8 cellular contexts compared by ENCODE assay signal in the genomic region with DNA sequence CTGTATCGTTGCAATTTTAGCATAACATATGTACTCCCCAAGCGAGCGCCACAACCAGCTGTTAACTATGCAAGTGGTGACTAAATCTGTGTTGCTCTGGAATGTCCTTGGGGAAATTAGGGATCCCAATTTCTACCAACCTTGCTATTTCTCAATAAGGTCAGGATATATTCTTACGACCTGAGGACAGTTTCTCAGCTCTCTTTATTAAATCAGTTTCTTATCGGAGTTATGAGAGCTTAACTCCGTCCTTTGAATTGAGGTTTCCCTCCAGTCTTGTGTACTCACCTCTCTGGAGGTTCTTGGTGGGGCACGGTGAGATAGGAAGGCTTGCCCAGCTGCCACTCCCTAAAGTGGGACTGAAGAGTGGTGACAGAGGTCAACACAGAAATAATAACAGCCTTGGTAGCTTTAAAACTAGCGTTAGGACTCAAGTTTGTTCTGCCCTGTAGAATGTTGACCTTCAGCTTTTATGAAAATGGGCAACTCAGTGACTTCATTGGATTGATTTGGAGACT. TPM values are rescaled to one million over a fixed set of nuclear protein-coding genes. Genes with fewer than 3 reads are reported as not detected.
DNase-seq lines count a peak whose midpoint lies in the region; ATAC-seq and TF ChIP-seq lines count a peak whose summit lies in the region.

No MANE protein-coding gene starts in this region.

- POLR2A ChIA-PET in AG04450 (lab: Yijun Ruan, JAX), result interaction anchor here (0.8 to 1.5 kb wide), 4 partner anchors 8 to 289 kb away, joined by 3 to 18 read pairs (median 4); a partner anchor contains a TSS

- H3K9me3 ChIP-seq in AG04450 (ENCODE audit: control insufficient read depth, insufficient read depth, low read length) (no peaks in the 10 kb centered on the region), HUES6 (ENCODE audit: control insufficient read depth, insufficient read depth, low read depth, low read length) (no peaks in the 10 kb centered on the region), mammary epithelial cell (replicated peaks; ENCODE audit: insufficient read depth, low read length) (no peaks in the 10 kb centered on the region), mucosa of descending colon (no peaks in the 10 kb centered on the region)

- H2AFZ ChIP-seq in mammary epithelial cell (ENCODE audit: low read depth, low read length), result no peak overlapping the region

- H3K27ac ChIP-seq in AG04450 (ENCODE audit: low read depth, low read length), result no peak overlapping the region
- peak overlapping the region; percentile 97; the same call in 1 of the 2 replicates for H3K27ac ChIP-seq in HUES6 (ENCODE audit: low read depth, low read length)
- H3K27ac ChIP-seq in mammary epithelial cell (ENCODE audit: insufficient read depth, low read depth, low read length), result peak overlapping the region; percentile 99

- CTCF ChIA-PET in AG04450 (lab: Charles Lee) (interaction anchor here (0.6 to 1.6 kb wide), 5 partner anchors 8 to 205 kb away, joined by 3 to 5 read pairs (median 4); a partner anchor contains a TSS), mammary epithelial cell (lab: Charles Lee; ENCODE audit: low non-redundant PET) (no interaction called here)

- dilution Hi-C loops in mammary epithelial cell (cut with HindIII; ENCODE audit: low sequenced_read_pairs), result no loop called here

- H3K79me2 ChIP-seq in mammary epithelial cell (ENCODE audit: insufficient read depth, low read length), result peaks cover 56% of the 10 kb centered on the region

- 11% methylated on average over 8 of the region's 8 CpGs for WGBS in mammary epithelial cell (ENCODE audit: low coverage, missing lambda C conversion rate)

- H3K4me2 ChIP-seq in mammary epithelial cell (ENCODE audit: insufficient read depth, low read depth, low read length), result peak overlapping the region; percentile 86

- intact Hi-C loops in mammary epithelial cell (cut with micrococcal nuclease), result loop anchor here (5.0 kb wide), 2 partner anchors 204 to 264 kb away; a partner anchor contains a TSS
- intact Hi-C loops in mucosa of descending colon (cut with DNase I, micrococcal nuclease), result no loop called here

- in situ Hi-C loops in mammary epithelial cell (cut with MboI; ENCODE audit: low sequenced_read_pairs in 2 of 2), result no loop called here

- H3K4me1 ChIP-seq in HUES6 (ENCODE audit: control insufficient read depth, insufficient read depth, low read length) (peaks cover 16% of the 10 kb centered on the region), mammary epithelial cell (ENCODE audit: insufficient read depth, low read length) (peaks cover 23% of the 10 kb centered on the region), mucosa of descending colon (ENCODE audit: low read depth) (peaks cover 21% of the 10 kb centered on the region)

- peak; percentile 25 for ATAC-seq in mucosa of descending colon
- ATAC-seq in HG03439 (IDR thresholded peaks at IDR 0.05; ENCODE audit: unreplicated experiment), result no peak
- no peak for ATAC-seq in GM21381 (IDR thresholded peaks at IDR 0.05; ENCODE audit: unreplicated experiment)
- ATAC-seq in HG02610 (IDR thresholded peaks at IDR 0.05; ENCODE audit: unreplicated experiment), result no peak

- DNase-seq in AG04450 (ENCODE audit: low read depth, low spot score), result no peak
- DNase-seq in mammary epithelial cell, result no peak
- DNase-seq in mucosa of descending colon, result peak in 2 of 3 donors; percentile 50 to 62
- DNase-seq in GDM1 (lab: John Stamatoyannopoulos, UW), result no peak

- H3K36me3 ChIP-seq in HUES6 (ENCODE audit: control insufficient read depth, insufficient read depth, low read length) (peaks cover 45% of the 10 kb centered on the region), mammary epithelial cell (ENCODE audit: insufficient read depth, low read length) (peaks cover 20% of the 10 kb centered on the region), mucosa of descending colon (ENCODE audit: low read depth) (peaks cover 8% of the 10 kb centered on the region)

- no peak for TF ChIP-seq CTCF in AG04450 (IDR thresholded peaks at IDR 0.05; ENCODE audit: low read depth, low read length)
- TF ChIP-seq CTCF in mammary epithelial cell (conservative IDR thresholded peaks at IDR 0.05 in 1 of 2, IDR thresholded peaks at IDR 0.05 in 1 of 2; ENCODE audit: extremely low read depth in 1 of 2, insufficient read depth in 1 of 2, low read depth in 1 of 2, low read length in 2 of 2), result no peak
- no peak for TF ChIP-seq CTCF in mucosa of descending colon (IDR thresholded peaks at IDR 0.05)

- no TSS peak for BruUV-seq in mammary epithelial cell (replicated peaks; lab: Mats Ljungman, UMichigan)

- H3K27me3 ChIP-seq in AG04450 (ENCODE audit: control insufficient read depth, insufficient read depth, low read length) (no peaks in the 10 kb centered on the region), HUES6 (ENCODE audit: control insufficient read depth, insufficient read depth, low read length) (no peaks in the 10 kb centered on the region), mammary epithelial cell (ENCODE audit: insufficient read depth, low read length) (no peaks in the 10 kb centered on the region)

- H3K4me3 ChIP-seq in AG04450 (ENCODE audit: low read depth, low read length) (peak overlapping the region; percentile 87), HUES6 (ENCODE audit: low read depth, low read length) (peak overlapping the region; percentile 85), mammary epithelial cell (replicated peaks in 1 of 3; ENCODE audit: insufficient read depth in 1 of 3, low read depth in 2 of 3, low read length in 3 of 3) (peak overlapping the region; percentile 65 to 81 (median 77)), mucosa of descending colon (peak overlapping the region; percentile 12)

- H3K9ac ChIP-seq in HUES6 (ENCODE audit: low read length), result peak overlapping the region; percentile 97
- peak overlapping the region; percentile 97 for H3K9ac ChIP-seq in mammary epithelial cell (ENCODE audit: insufficient read depth, low read length)

- no peaks in the 10 kb centered on the region for H4K20me1 ChIP-seq in mammary epithelial cell (ENCODE audit: insufficient read depth, low read length)

RNA-seq across cellular contexts. Expression of a gene that starts 0.7 kb away (rescaled TPM):
- polyA plus RNA-seq in AG04450 (2011; rRNA removed), result 56.6 and 59.8 TPM in 2 replicates
- 40.5 and 47.8 TPM in 2 replicates for polyA minus RNA-seq in AG04450 (2011; rRNA and poly(A)+ RNA removed)
- 10 to 100 TPM; 57.5 to 68.8 TPM for total RNA-seq in mammary epithelial cell
- 87.0 TPM for polyA plus RNA-seq in mammary epithelial cell
- polyA minus RNA-seq in mammary epithelial cell, result 85.1 TPM
- 10 to 100 TPM; 38.2 to 63.7 (median 51.1) TPM for total RNA-seq in mucosa of descending colon

RNA-seq across cellular contexts. Expression of a gene that starts 1.3 kb away (rescaled TPM):
- polyA plus RNA-seq in AG04450 (2011; rRNA removed) (32.9 and 43.2 TPM in 2 replicates), mammary epithelial cell (36.1 TPM)
- 130 and 148 TPM in 2 replicates for polyA minus RNA-seq in AG04450 (2011; rRNA and poly(A)+ RNA removed)
- total RNA-seq in mammary epithelial cell (100 to 1,000 TPM in 1 of 2 donors, 10 to 100 TPM in 1; 60.7 to 124 TPM), mucosa of descending colon (10 to 100 TPM; 68.5 to 80.3 (median 79.2) TPM)
- polyA minus RNA-seq in mammary epithelial cell, result 88.2 TPM

RNA-seq across cellular contexts. Expression of a gene that starts 8.3 kb away (rescaled TPM):
- polyA plus RNA-seq in AG04450 (2011; rRNA removed) (10.8 and 13.1 TPM in 2 replicates), mammary epithelial cell (3.6 TPM)
- 9.0 and 10.6 TPM in 2 replicates for polyA minus RNA-seq in AG04450 (2011; rRNA and poly(A)+ RNA removed)
- total RNA-seq in mammary epithelial cell (1 to 10 TPM; 5.2 to 6.9 TPM), mucosa of descending colon (10 to 100 TPM; 10.6 to 18.4 (median 12.7) TPM)
- 1.0 TPM for polyA minus RNA-seq in mammary epithelial cell

RNA-seq across cellular contexts. Expression of a gene that starts 28.6 kb away (rescaled TPM):
- polyA plus RNA-seq in AG04450 (2011; rRNA removed) (5.1 and 5.5 TPM in 2 replicates), mammary epithelial cell (7.4 TPM)
- 8.2 and 14.0 TPM in 2 replicates for polyA minus RNA-seq in AG04450 (2011; rRNA and poly(A)+ RNA removed)
- total RNA-seq in mammary epithelial cell (10 to 100 TPM in 1 of 2 donors, 1 to 10 TPM in 1; 1.8 to 11.2 TPM), mucosa of descending colon (10 to 100 TPM; 46.5 to 88.8 (median 61.8) TPM)
- 32.0 TPM for polyA minus RNA-seq in mammary epithelial cell

RNA-seq across cellular contexts. Expression of a gene that starts 47.1 kb away (rescaled TPM):
- 32.3 and 38.7 TPM in 2 replicates for polyA plus RNA-seq in AG04450 (2011; rRNA removed)
- 75.5 and 88.4 TPM in 2 replicates for polyA minus RNA-seq in AG04450 (2011; rRNA and poly(A)+ RNA removed)
- 10 to 100 TPM; 31.8 to 59.8 TPM for total RNA-seq in mammary epithelial cell
- polyA plus RNA-seq in mammary epithelial cell, result 45.1 TPM
- polyA minus RNA-seq in mammary epithelial cell, result 91.1 TPM
- total RNA-seq in mucosa of descending colon, result 10 to 100 TPM; 43.0 to 56.0 (median 45.8) TPM

Comparison
In these comparisons a context has a peak if more than half of its experiments do, and no peak if none do; other contexts are left out.
1. DNase-seq: peak in mucosa of descending colon (2 of 3); none in AG04450 (single experiment), mammary epithelial cell (single experiment) and GDM1 (single experiment).
2. H3K4me3 ChIP-seq: peak in every context shown above with its lines; median percentile 87 in AG04450; 85 in HUES6; 77 in mammary epithelial cell; 12 in mucosa of descending colon.